In the genomic region with DNA sequence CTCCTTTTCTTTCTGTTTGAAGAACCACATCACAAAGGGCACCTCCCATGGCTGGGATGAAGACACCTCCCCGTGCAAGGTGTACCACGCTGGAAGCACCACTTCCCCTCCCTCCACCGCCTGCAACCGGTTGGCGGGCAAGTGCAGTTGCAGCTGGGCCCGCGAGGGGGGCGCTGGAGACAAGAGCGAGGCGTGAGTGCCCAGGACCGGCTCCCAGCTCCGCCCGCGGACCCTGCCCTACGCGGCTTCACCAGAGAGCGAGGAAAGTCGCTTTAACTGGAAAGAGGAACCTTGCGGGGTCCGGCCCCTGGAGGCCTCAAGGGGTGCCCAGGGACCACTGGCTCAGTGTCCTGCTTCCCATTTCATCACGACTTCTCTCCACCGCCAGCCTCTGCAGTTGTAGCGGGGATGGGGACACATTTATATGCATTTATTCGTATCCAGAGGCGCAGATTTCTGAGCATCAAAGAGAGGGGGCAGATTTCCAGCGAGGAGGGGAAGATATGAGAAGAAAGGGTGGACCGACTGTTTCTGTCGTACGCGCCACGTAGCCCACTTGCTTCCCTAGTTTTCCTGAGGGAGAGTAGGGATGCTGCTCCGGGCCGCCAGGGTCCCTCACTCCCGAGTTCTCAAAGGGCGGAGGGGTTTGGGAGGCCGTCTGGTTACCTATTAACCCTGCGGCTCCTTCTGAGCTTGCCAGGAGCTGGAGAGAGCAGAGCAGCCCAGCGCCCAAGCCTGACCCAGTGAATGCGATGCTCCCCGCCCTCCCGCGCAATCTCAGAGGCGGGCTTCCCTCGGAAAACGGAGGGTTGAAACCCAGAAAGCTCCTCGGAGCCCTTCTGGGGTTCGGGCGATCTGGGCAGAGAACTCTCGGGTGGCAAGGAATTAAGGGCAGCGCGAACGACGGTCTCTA, we compare ENCODE assay signal across 1 cellular context.
TF ChIP-seq lines count a peak whose summit lies in the region.

No MANE protein-coding gene starts in this region.

TF ChIP-seq in SK-N-SH, 30 proteins besides CTCF, POLR2A, EP300 and RAD21 (continued from another document):
- TF ChIP-seq SMC3 (IDR thresholded peaks at IDR 0.05; ENCODE audit: low read depth, low read length) (peak; percentile 26; the same call in 1 of the 2 replicates), GATA2 (CRISPR knock-in tag; IDR thresholded peaks at IDR 0.05) (no peak), TEAD4 (IDR thresholded peaks at IDR 0.05; ENCODE audit: borderline replicate concordance, insufficient read depth) (no peak)
- TF ChIP-seq, protein P1, sequence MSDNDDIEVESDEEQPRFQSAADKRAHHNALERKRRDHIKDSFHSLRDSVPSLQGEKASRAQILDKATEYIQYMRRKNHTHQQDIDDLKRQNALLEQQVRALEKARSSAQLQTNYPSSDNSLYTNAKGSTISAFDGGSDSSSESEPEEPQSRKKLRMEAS (IDR thresholded peaks at IDR 0.05; ENCODE audit: low read depth): no peak
- TF ChIP-seq, protein P2, sequence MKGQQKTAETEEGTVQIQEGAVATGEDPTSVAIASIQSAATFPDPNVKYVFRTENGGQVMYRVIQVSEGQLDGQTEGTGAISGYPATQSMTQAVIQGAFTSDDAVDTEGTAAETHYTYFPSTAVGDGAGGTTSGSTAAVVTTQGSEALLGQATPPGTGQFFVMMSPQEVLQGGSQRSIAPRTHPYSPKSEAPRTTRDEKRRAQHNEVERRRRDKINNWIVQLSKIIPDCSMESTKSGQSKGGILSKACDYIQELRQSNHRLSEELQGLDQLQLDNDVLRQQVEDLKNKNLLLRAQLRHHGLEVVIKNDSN (IDR thresholded peaks at IDR 0.05; ENCODE audit: borderline replicate concordance, low read depth): no peak
TF ChIP-seq in SK-N-SH: peak in this region for 1.
